ENCODE assay signal across 9 cellular contexts in genomic region chr10:72328829-72329204, GRCh38. TPM values are rescaled to one million over a fixed set of nuclear protein-coding genes. Genes with fewer than 3 reads are reported as not detected.
DNase-seq lines count a peak whose midpoint lies in the region; ATAC-seq and TF ChIP-seq lines count a peak whose summit lies in the region.
"Had no signal": no experiment of that assay in that cellular context is flagged by ENCODE, and none has a peak within 500 bp of the region (broad histone marks: within the 10 kb centered on the region; RNA-seq: fewer than 3 reads in every experiment).

No MANE protein-coding gene starts in this region.

- peak overlapping the region; percentile 17 for H3K27ac ChIP-seq in right cardiac atrium (ENCODE audit: low read length)
- peak overlapping the region; percentile 75 to 97 (median 95) for H3K27ac ChIP-seq in stomach

- no peak for TF ChIP-seq POLR2A in stomach (IDR thresholded peaks at IDR 0.05)

- POLR2A ChIA-PET in activated CD4-positive, alpha-beta memory T cell treated with anti-CD3 and anti-CD28 coated beads for 36 hours (lab: Charles Lee): interaction anchor here (1.0 to 12.2 kb wide), 9 partner anchors 8 to 53 kb away, joined by 4 to 240 read pairs (median 31); partner anchors contain the start of gene DDIT4

- H3K9me3 ChIP-seq in right cardiac atrium (ENCODE audit: control insufficient read depth, low read length) (no peaks in the 10 kb centered on the region), stomach (no peaks in the 10 kb centered on the region)

- H3K36me3 ChIP-seq in stomach: peaks cover 0 to 4% (median 0%) of the 10 kb centered on the region in 4 donors

- H3K4me3 Mint-ChIP-seq in activated CD4-positive, alpha-beta T cell treated with anti-CD3 and anti-CD28 coated beads, Interleukin-2, amount 10 ng/mL, durations not matched to agents 24 days and 14 days: peak overlapping the region; percentile 96
- peak overlapping the region; percentile 100 for H3K4me3 Mint-ChIP-seq in activated CD4-positive, alpha-beta memory T cell treated with anti-CD3 and anti-CD28 coated beads for 36 hours

- peaks cover 16% of the 10 kb centered on the region for H3K36me3 Mint-ChIP-seq in activated CD4-positive, alpha-beta T cell treated with anti-CD3 and anti-CD28 coated beads, Interleukin-2, amount 10 ng/mL, durations not matched to agents 24 days and 14 days (ENCODE audit: low read depth)
- H3K36me3 Mint-ChIP-seq in activated CD4-positive, alpha-beta memory T cell treated with anti-CD3 and anti-CD28 coated beads for 36 hours: peaks cover 20% of the 10 kb centered on the region

- CTCF ChIA-PET in activated CD4-positive, alpha-beta memory T cell treated with anti-CD3 and anti-CD28 coated beads for 36 hours (lab: Charles Lee): interaction anchor here (1.1 to 7.2 kb wide), 3 partner anchors 31 to 54 kb away, joined by 3 to 100 read pairs (median 4); partner anchors contain the start of gene DDIT4

- no peak for ATAC-seq in right cardiac atrium
- no peak for ATAC-seq in HG02798 (IDR thresholded peaks at IDR 0.05; ENCODE audit: poor library complexity, unreplicated experiment)
- ATAC-seq in GM21825 (IDR thresholded peaks at IDR 0.05; ENCODE audit: unreplicated experiment): no peak

- intact Hi-C loops in activated CD4-positive, alpha-beta T cell treated with anti-CD3 and anti-CD28 coated beads, Interleukin-2, amount 10 ng/mL, durations not matched to agents 24 days and 14 days (cut with micrococcal nuclease): no loop called here
- intact Hi-C loops in activated CD4-positive, alpha-beta memory T cell treated with anti-CD3 and anti-CD28 coated beads for 36 hours (cut with micrococcal nuclease): no loop called here
- intact Hi-C loops in right cardiac atrium (cut with DNase I) (loop anchor here in 3 of 4 donors (2.0 to 10.0 kb wide), 3 partner anchors 54 to 104 kb away; partner anchors contain the start of gene DDIT4 (in 2 of the 3)), stomach (cut with DNase I; ENCODE audit: low total_unique reads) (no loop called here)

- DNase-seq in activated CD4-positive, alpha-beta T cell treated with anti-CD3 and anti-CD28 coated beads, Interleukin-2, amount 10 ng/mL, durations not matched to agents 24 days and 14 days: no peak
- no peak for DNase-seq in activated CD4-positive, alpha-beta T cell treated with anti-CD3 and anti-CD28 coated beads, Interleukin-2, amount 50 U/mL, for 1 hour
- DNase-seq in activated CD4-positive, alpha-beta memory T cell treated with anti-CD3 and anti-CD28 coated beads for 36 hours: peak; percentile 73
- peak in 1 of 3 donors; percentile 59 for DNase-seq in right cardiac atrium
- no peak for DNase-seq in stomach
- no peak for DNase-seq in amygdala (lab: John Stamatoyannopoulos, UW)

- H3K4me1 ChIP-seq in right cardiac atrium (ENCODE audit: control insufficient read depth, insufficient read depth, low read length) (peaks cover 24% of the 10 kb centered on the region), stomach (peaks cover 77 to 96% (median 90%) of the 10 kb centered on the region in 4 donors)

- TF ChIP-seq EP300 in stomach (IDR thresholded peaks at IDR 0.05): no peak

- H3K27me3 ChIP-seq in right cardiac atrium (ENCODE audit: control insufficient read depth, insufficient read depth) (no peaks in the 10 kb centered on the region), stomach (no peaks in the 10 kb centered on the region)

- 57% methylated on average over 5 of the region's 5 CpGs for WGBS in right cardiac atrium
- 41 to 54% (median 49%) methylated on average over 4 to 5 of the region's 5 CpGs for WGBS in stomach, 5 donors

- H3K27ac Mint-ChIP-seq in activated CD4-positive, alpha-beta T cell treated with anti-CD3 and anti-CD28 coated beads, Interleukin-2, amount 10 ng/mL, durations not matched to agents 24 days and 14 days: peak overlapping the region; percentile 98
- peak overlapping the region; percentile 99 for H3K27ac Mint-ChIP-seq in activated CD4-positive, alpha-beta memory T cell treated with anti-CD3 and anti-CD28 coated beads for 36 hours

- TF ChIP-seq CTCF in stomach (IDR thresholded peaks at IDR 0.05): no peak

- H3K9me3 Mint-ChIP-seq in activated CD4-positive, alpha-beta T cell treated with anti-CD3 and anti-CD28 coated beads, Interleukin-2, amount 10 ng/mL, durations not matched to agents 24 days and 14 days: no peaks in the 10 kb centered on the region
- H3K9me3 Mint-ChIP-seq in activated CD4-positive, alpha-beta memory T cell treated with anti-CD3 and anti-CD28 coated beads for 36 hours: peaks cover 5% of the 10 kb centered on the region

- peaks cover 57% of the 10 kb centered on the region for H3K4me1 Mint-ChIP-seq in activated CD4-positive, alpha-beta T cell treated with anti-CD3 and anti-CD28 coated beads, Interleukin-2, amount 10 ng/mL, durations not matched to agents 24 days and 14 days
- H3K4me1 Mint-ChIP-seq in activated CD4-positive, alpha-beta memory T cell treated with anti-CD3 and anti-CD28 coated beads for 36 hours (ENCODE audit: low read depth): peaks cover 72% of the 10 kb centered on the region

- H3K4me3 ChIP-seq in right cardiac atrium (ENCODE audit: low read length): no peak overlapping the region
- no peak overlapping the region for H3K4me3 ChIP-seq in stomach
- H3K4me3 ChIP-seq: lung had no signal

- no peaks in the 10 kb centered on the region for H3K27me3 Mint-ChIP-seq in activated CD4-positive, alpha-beta T cell treated with anti-CD3 and anti-CD28 coated beads, Interleukin-2, amount 10 ng/mL, durations not matched to agents 24 days and 14 days
- peaks cover 5% of the 10 kb centered on the region for H3K27me3 Mint-ChIP-seq in activated CD4-positive, alpha-beta memory T cell treated with anti-CD3 and anti-CD28 coated beads for 36 hours

RNA-seq across cellular contexts. Expression of gene DNAJB12, which starts 25.9 kb away (rescaled TPM):
- total RNA-seq in activated CD4-positive, alpha-beta T cell treated with anti-CD3 and anti-CD28 coated beads, Interleukin-2, amount 10 ng/mL, durations not matched to agents 24 days and 14 days: 32.5 and 35.1 TPM in 2 replicates
- 10 to 100 TPM; 18.9 to 19.8 TPM for total RNA-seq in activated CD4-positive, alpha-beta memory T cell treated with anti-CD3 and anti-CD28 coated beads for 36 hours
- total RNA-seq in right cardiac atrium (10 to 100 TPM; 26.9 to 35.0 (median 30.9) TPM), stomach (10 to 100 TPM in 4 of 5 donors, 1 to 10 TPM in 1; 2.3 to 43.2 (median 24.9) TPM)
- polyA plus RNA-seq in right cardiac atrium (25.8 TPM), stomach (10 to 100 TPM; 12.1 to 20.0 (median 16.3) TPM)

RNA-seq across cellular contexts. Expression of gene DDIT4, which starts 55.1 kb away (rescaled TPM):
- total RNA-seq in activated CD4-positive, alpha-beta T cell treated with anti-CD3 and anti-CD28 coated beads, Interleukin-2, amount 10 ng/mL, durations not matched to agents 24 days and 14 days: 260 and 271 TPM in 2 replicates
- 100 to 1,000 TPM; 637 TPM for total RNA-seq in activated CD4-positive, alpha-beta memory T cell treated with anti-CD3 and anti-CD28 coated beads for 36 hours
- total RNA-seq in right cardiac atrium (100 to 1,000 TPM in 1 of 4 donors, 10 to 100 TPM in 3; 33.0 to 113 (median 76.5) TPM), stomach (100 to 1,000 TPM in 4 of 5 donors, 10 to 100 TPM in 1; 89.9 to 188 (median 154) TPM)
- polyA plus RNA-seq in right cardiac atrium (53.6 TPM), stomach (100 to 1,000 TPM; 122 to 176 (median 170) TPM)

Comparison
In these comparisons a context has a peak if more than half of its experiments do, and no peak if none do; other contexts are left out.
1. intact Hi-C loops: an anchor here in right cardiac atrium (2.0 to 10.0 kb wide); none called in activated CD4-positive, alpha-beta T cell treated with anti-CD3 and anti-CD28 coated beads, Interleukin-2, amount 10 ng/mL, durations not matched to agents 24 days and 14 days, activated CD4-positive, alpha-beta memory T cell treated with anti-CD3 and anti-CD28 coated beads for 36 hours and stomach.